Comparison of ENCODE assay signal across 1 cellular context in genomic region chr16:353404-354285, GRCh38.
TF ChIP-seq lines count a peak whose summit lies in the region.

No MANE protein-coding gene starts in this region.

TF ChIP-seq in GM12878, 131 proteins besides CTCF, POLR2A, EP300 and RAD21:
- TF ChIP-seq, protein P1, sequence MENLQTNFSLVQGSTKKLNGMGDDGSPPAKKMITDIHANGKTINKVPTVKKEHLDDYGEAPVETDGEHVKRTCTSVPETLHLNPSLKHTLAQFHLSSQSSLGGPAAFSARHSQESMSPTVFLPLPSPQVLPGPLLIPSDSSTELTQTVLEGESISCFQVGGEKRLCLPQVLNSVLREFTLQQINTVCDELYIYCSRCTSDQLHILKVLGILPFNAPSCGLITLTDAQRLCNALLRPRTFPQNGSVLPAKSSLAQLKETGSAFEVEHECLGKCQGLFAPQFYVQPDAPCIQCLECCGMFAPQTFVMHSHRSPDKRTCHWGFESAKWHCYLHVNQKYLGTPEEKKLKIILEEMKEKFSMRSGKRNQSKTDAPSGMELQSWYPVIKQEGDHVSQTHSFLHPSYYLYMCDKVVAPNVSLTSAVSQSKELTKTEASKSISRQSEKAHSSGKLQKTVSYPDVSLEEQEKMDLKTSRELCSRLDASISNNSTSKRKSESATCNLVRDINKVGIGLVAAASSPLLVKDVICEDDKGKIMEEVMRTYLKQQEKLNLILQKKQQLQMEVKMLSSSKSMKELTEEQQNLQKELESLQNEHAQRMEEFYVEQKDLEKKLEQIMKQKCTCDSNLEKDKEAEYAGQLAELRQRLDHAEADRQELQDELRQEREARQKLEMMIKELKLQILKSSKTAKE (IDR thresholded peaks at IDR 0.05; ENCODE audit: low read depth, poor library complexity, severe bottlenecking) = no peak
- TF ChIP-seq, protein P2, sequence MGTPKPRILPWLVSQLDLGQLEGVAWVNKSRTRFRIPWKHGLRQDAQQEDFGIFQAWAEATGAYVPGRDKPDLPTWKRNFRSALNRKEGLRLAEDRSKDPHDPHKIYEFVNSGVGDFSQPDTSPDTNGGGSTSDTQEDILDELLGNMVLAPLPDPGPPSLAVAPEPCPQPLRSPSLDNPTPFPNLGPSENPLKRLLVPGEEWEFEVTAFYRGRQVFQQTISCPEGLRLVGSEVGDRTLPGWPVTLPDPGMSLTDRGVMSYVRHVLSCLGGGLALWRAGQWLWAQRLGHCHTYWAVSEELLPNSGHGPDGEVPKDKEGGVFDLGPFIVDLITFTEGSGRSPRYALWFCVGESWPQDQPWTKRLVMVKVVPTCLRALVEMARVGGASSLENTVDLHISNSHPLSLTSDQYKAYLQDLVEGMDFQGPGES (IDR thresholded peaks at IDR 0.05) = no peak
- TF ChIP-seq RFX5 (IDR thresholded peaks at IDR 0.05; ENCODE audit: low read depth, low read length) (no peak), HCFC1 (IDR thresholded peaks at IDR 0.05; ENCODE audit: low read length) (no peak), PAX5 (IDR thresholded peaks at IDR 0.05; ENCODE audit: borderline replicate concordance, low read depth, low read length) (no peak), BMI1 (IDR thresholded peaks at IDR 0.05; ENCODE audit: borderline replicate concordance) (no peak), CUX1 (IDR thresholded peaks at IDR 0.05; ENCODE audit: insufficient replicate concordance, low read depth, low read length) (no peak), MLLT1 (IDR thresholded peaks at IDR 0.05) (no peak), POLR2AphosphoS5 (IDR thresholded peaks at IDR 0.05; ENCODE audit: low read length) (no peak), TAF1 (IDR thresholded peaks at IDR 0.05; ENCODE audit: borderline replicate concordance, low read depth, low read length) (no peak), PBX3 (IDR thresholded peaks at IDR 0.05; ENCODE audit: insufficient replicate concordance, low read depth, low read length) (no peak), ZBTB33 (IDR thresholded peaks at IDR 0.05) (no peak), SREBF1 (IDR thresholded peaks at IDR 0.05; ENCODE audit: low read length) (no peak), YBX1 (IDR thresholded peaks at IDR 0.05) (no peak)
- TF ChIP-seq, protein P3, sequence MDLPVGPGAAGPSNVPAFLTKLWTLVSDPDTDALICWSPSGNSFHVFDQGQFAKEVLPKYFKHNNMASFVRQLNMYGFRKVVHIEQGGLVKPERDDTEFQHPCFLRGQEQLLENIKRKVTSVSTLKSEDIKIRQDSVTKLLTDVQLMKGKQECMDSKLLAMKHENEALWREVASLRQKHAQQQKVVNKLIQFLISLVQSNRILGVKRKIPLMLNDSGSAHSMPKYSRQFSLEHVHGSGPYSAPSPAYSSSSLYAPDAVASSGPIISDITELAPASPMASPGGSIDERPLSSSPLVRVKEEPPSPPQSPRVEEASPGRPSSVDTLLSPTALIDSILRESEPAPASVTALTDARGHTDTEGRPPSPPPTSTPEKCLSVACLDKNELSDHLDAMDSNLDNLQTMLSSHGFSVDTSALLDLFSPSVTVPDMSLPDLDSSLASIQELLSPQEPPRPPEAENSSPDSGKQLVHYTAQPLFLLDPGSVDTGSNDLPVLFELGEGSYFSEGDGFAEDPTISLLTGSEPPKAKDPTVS (IDR thresholded peaks at IDR 0.05; ENCODE audit: low read depth, low read length) = no peak
- TF ChIP-seq, protein P4, sequence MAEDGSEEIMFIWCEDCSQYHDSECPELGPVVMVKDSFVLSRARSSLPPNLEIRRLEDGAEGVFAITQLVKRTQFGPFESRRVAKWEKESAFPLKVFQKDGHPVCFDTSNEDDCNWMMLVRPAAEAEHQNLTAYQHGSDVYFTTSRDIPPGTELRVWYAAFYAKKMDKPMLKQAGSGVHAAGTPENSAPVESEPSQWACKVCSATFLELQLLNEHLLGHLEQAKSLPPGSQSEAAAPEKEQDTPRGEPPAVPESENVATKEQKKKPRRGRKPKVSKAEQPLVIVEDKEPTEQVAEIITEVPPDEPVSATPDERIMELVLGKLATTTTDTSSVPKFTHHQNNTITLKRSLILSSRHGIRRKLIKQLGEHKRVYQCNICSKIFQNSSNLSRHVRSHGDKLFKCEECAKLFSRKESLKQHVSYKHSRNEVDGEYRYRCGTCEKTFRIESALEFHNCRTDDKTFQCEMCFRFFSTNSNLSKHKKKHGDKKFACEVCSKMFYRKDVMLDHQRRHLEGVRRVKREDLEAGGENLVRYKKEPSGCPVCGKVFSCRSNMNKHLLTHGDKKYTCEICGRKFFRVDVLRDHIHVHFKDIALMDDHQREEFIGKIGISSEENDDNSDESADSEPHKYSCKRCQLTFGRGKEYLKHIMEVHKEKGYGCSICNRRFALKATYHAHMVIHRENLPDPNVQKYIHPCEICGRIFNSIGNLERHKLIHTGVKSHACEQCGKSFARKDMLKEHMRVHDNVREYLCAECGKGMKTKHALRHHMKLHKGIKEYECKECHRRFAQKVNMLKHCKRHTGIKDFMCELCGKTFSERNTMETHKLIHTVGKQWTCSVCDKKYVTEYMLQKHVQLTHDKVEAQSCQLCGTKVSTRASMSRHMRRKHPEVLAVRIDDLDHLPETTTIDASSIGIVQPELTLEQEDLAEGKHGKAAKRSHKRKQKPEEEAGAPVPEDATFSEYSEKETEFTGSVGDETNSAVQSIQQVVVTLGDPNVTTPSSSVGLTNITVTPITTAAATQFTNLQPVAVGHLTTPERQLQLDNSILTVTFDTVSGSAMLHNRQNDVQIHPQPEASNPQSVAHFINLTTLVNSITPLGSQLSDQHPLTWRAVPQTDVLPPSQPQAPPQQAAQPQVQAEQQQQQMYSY (CRISPR knock-in tag; IDR thresholded peaks at IDR 0.05) = no peak
TF ChIP-seq in GM12878: peak in this region for 0.
